ENCODE assay signal across 1 cellular context in genomic region chr5:179907570-179908324, GRCh38.
TF ChIP-seq lines count a peak whose summit lies in the region.

Gene TBC1D9B, minus strand, starts transcription at chr5:179907897. Its CDS starts 76 bp downstream, at chr5:179907821.

TF ChIP-seq in HepG2, 621 proteins besides CTCF, POLR2A, EP300 and RAD21 (continued from another document and continues in another):
- TF ChIP-seq ZNF142 (CRISPR knock-in tag; IDR thresholded peaks at IDR 0.05) (peak; percentile 59; the same call in 1 of the 2 replicates), MXD1 (CRISPR knock-in tag; IDR thresholded peaks at IDR 0.05) (peak; percentile 73; the same call in 1 of the 2 replicates), ZNF772 (CRISPR knock-in tag; IDR thresholded peaks at IDR 0.05) (no peak), HDAC2 (CRISPR knock-in tag; IDR thresholded peaks at IDR 0.05) (peak; percentile 22; the same call in 1 of the 2 replicates), PPARG (CRISPR knock-in tag; conservative IDR thresholded peaks at IDR 0.05) (0 out of 2 replicates have a peak, but pooled peaks have one; percentile 31), DNMT1 (CRISPR knock-in tag; IDR thresholded peaks at IDR 0.05) (no peak), ZBTB1 (CRISPR knock-in tag; IDR thresholded peaks at IDR 0.05; ENCODE audit: borderline replicate concordance) (no peak), NFKBIZ (CRISPR knock-in tag; IDR thresholded peaks at IDR 0.05) (no peak), ZNF558 (CRISPR knock-in tag; IDR thresholded peaks at IDR 0.05; ENCODE audit: borderline replicate concordance) (no peak), ZHX2 (IDR thresholded peaks at IDR 0.05; ENCODE audit: low read depth) (no peak), ZHX2 (CRISPR knock-in tag; IDR thresholded peaks at IDR 0.05; ENCODE audit: borderline replicate concordance) (peak; percentile 45; the same call in 1 of the 2 replicates), THAP7 (CRISPR knock-in tag; IDR thresholded peaks at IDR 0.05) (0 out of 2 replicates have a peak, but pooled peaks have one; percentile 20), YEATS4 (CRISPR knock-in tag; IDR thresholded peaks at IDR 0.05; ENCODE audit: borderline replicate concordance) (peak; percentile 67; the same call in 1 of the 2 replicates), TOE1 (CRISPR knock-in tag; IDR thresholded peaks at IDR 0.05) (no peak), ZNF883 (CRISPR knock-in tag; IDR thresholded peaks at IDR 0.05; ENCODE audit: not compliant biosample characterization) (peak; percentile 8), BORCS8-MEF2B (CRISPR knock-in tag; IDR thresholded peaks at IDR 0.05) (peak; percentile 63; the same call in 1 of the 2 replicates), BCLAF1 (IDR thresholded peaks at IDR 0.05) (no peak), ZMAT3 (CRISPR knock-in tag; conservative IDR thresholded peaks at IDR 0.05) (peak; percentile 46; the same call in 1 of the 2 replicates), ZNF687 (CRISPR knock-in tag; IDR thresholded peaks at IDR 0.05) (peak; percentile 62), HOXA3 (CRISPR knock-in tag; IDR thresholded peaks at IDR 0.05) (peak; percentile 20; the same call in 1 of the 2 replicates), ZNF720 (CRISPR knock-in tag; IDR thresholded peaks at IDR 0.05) (no peak), MEIS2 (CRISPR knock-in tag; IDR thresholded peaks at IDR 0.05) (peak; percentile 26; the same call in 1 of the 2 replicates), SALL2 (CRISPR knock-in tag; IDR thresholded peaks at IDR 0.05) (peak; percentile 46; the same call in 1 of the 2 replicates), FOXO4 (CRISPR knock-in tag; conservative IDR thresholded peaks at IDR 0.05) (no peak), ZBTB2 (CRISPR knock-in tag; IDR thresholded peaks at IDR 0.05; ENCODE audit: low read depth) (peak; percentile 75; the same call in 1 of the 2 replicates), ZNF563 (CRISPR knock-in tag; IDR thresholded peaks at IDR 0.05) (peak; percentile 13; the same call in 1 of the 2 replicates), ATF3 (CRISPR knock-in tag; IDR thresholded peaks at IDR 0.05) (no peak), ZNF138 (CRISPR knock-in tag; IDR thresholded peaks at IDR 0.05; ENCODE audit: low read depth) (0 out of 2 replicates have a peak, but pooled peaks have one; percentile 35), TOPORS (CRISPR knock-in tag; IDR thresholded peaks at IDR 0.05) (no peak), SRY (CRISPR knock-in tag; IDR thresholded peaks at IDR 0.05) (0 out of 2 replicates have a peak, but pooled peaks have one; percentile 14), ZNF747 (CRISPR knock-in tag; IDR thresholded peaks at IDR 0.05; ENCODE audit: borderline replicate concordance) (no peak)
